Comparison of ENCODE assay signal across 5 cellular contexts in genomic region chr1:37246631-37247030, GRCh38.
"Had no signal": no experiment of that assay in that cellular context is flagged by ENCODE, and none has a peak within 500 bp of the region (broad histone marks: within the 10 kb centered on the region; RNA-seq: fewer than 3 reads in every experiment).

No MANE protein-coding gene starts in this region.

- H3K4me3 ChIP-seq: GM23338, K562 had no signal

- ATAC-seq: GM23338, K562 had no signal

- H3K4me3 Mint-ChIP-seq: GM23338, H9 had no signal

- H3K27ac Mint-ChIP-seq: GM23338, H9 had no signal

- DNase-seq: H9, HCEC 1CT, IMR-90 had no signal

- H3K9me3 Mint-ChIP-seq: GM23338, H9 had no signal
